1 cellular context compared by ENCODE assay signal in the genomic region with DNA sequence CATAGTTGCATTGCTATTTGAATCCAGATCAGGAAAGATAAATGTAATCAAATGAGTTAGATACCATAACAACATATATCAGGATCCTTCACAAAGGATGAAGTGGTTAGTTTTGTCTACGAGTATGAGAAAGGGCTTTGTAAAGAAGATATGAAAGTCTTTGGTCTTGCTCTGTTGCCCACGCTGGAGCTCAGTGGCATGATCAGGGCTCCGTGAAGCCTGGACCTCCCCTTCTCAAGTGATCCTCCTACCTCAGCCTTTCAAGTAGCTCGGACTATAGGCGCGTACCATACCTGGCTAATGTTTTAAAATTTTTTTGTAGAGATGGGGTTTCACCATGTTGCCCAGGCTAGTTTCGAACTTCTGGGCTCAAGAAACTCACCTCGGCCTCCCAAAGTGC.
TF ChIP-seq lines count a peak whose summit lies in the region.

No MANE protein-coding gene starts in this region.

TF ChIP-seq in H1, 55 proteins besides CTCF, POLR2A, EP300 and RAD21 (continued from another document):
- TF ChIP-seq ASH2L (IDR thresholded peaks at IDR 0.05; ENCODE audit: low read length) (no peak), CEBPB (IDR thresholded peaks at IDR 0.05; ENCODE audit: low read depth, low read length) (no peak), HDAC2 (IDR thresholded peaks at IDR 0.05; ENCODE audit: borderline replicate concordance in 1 of 2, low read depth in 2 of 2, low read length in 2 of 2) (no peak), RFX5 (IDR thresholded peaks at IDR 0.05; ENCODE audit: borderline replicate concordance, low read depth, low read length) (no peak), CBX8 (IDR thresholded peaks at IDR 0.05; ENCODE audit: borderline replicate concordance, low read depth, low read length) (no peak), RXRA (IDR thresholded peaks at IDR 0.05; ENCODE audit: insufficient read depth, low read depth, low read length) (no peak), JUN (IDR thresholded peaks at IDR 0.05; ENCODE audit: low read depth, low read length) (no peak), EGR1 (IDR thresholded peaks at IDR 0.05; ENCODE audit: borderline replicate concordance, low read depth, low read length) (no peak), KDM5A (IDR thresholded peaks at IDR 0.05; ENCODE audit: low read length) (no peak), EZH2 (IDR thresholded peaks at IDR 0.05; ENCODE audit: low read depth, low read length, severe bottlenecking) (no peak)
- TF ChIP-seq, protein P1, sequence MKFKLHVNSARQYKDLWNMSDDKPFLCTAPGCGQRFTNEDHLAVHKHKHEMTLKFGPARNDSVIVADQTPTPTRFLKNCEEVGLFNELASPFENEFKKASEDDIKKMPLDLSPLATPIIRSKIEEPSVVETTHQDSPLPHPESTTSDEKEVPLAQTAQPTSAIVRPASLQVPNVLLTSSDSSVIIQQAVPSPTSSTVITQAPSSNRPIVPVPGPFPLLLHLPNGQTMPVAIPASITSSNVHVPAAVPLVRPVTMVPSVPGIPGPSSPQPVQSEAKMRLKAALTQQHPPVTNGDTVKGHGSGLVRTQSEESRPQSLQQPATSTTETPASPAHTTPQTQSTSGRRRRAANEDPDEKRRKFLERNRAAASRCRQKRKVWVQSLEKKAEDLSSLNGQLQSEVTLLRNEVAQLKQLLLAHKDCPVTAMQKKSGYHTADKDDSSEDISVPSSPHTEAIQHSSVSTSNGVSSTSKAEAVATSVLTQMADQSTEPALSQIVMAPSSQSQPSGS (IDR thresholded peaks at IDR 0.05; ENCODE audit: low read length): no peak
- TF ChIP-seq, protein P2, sequence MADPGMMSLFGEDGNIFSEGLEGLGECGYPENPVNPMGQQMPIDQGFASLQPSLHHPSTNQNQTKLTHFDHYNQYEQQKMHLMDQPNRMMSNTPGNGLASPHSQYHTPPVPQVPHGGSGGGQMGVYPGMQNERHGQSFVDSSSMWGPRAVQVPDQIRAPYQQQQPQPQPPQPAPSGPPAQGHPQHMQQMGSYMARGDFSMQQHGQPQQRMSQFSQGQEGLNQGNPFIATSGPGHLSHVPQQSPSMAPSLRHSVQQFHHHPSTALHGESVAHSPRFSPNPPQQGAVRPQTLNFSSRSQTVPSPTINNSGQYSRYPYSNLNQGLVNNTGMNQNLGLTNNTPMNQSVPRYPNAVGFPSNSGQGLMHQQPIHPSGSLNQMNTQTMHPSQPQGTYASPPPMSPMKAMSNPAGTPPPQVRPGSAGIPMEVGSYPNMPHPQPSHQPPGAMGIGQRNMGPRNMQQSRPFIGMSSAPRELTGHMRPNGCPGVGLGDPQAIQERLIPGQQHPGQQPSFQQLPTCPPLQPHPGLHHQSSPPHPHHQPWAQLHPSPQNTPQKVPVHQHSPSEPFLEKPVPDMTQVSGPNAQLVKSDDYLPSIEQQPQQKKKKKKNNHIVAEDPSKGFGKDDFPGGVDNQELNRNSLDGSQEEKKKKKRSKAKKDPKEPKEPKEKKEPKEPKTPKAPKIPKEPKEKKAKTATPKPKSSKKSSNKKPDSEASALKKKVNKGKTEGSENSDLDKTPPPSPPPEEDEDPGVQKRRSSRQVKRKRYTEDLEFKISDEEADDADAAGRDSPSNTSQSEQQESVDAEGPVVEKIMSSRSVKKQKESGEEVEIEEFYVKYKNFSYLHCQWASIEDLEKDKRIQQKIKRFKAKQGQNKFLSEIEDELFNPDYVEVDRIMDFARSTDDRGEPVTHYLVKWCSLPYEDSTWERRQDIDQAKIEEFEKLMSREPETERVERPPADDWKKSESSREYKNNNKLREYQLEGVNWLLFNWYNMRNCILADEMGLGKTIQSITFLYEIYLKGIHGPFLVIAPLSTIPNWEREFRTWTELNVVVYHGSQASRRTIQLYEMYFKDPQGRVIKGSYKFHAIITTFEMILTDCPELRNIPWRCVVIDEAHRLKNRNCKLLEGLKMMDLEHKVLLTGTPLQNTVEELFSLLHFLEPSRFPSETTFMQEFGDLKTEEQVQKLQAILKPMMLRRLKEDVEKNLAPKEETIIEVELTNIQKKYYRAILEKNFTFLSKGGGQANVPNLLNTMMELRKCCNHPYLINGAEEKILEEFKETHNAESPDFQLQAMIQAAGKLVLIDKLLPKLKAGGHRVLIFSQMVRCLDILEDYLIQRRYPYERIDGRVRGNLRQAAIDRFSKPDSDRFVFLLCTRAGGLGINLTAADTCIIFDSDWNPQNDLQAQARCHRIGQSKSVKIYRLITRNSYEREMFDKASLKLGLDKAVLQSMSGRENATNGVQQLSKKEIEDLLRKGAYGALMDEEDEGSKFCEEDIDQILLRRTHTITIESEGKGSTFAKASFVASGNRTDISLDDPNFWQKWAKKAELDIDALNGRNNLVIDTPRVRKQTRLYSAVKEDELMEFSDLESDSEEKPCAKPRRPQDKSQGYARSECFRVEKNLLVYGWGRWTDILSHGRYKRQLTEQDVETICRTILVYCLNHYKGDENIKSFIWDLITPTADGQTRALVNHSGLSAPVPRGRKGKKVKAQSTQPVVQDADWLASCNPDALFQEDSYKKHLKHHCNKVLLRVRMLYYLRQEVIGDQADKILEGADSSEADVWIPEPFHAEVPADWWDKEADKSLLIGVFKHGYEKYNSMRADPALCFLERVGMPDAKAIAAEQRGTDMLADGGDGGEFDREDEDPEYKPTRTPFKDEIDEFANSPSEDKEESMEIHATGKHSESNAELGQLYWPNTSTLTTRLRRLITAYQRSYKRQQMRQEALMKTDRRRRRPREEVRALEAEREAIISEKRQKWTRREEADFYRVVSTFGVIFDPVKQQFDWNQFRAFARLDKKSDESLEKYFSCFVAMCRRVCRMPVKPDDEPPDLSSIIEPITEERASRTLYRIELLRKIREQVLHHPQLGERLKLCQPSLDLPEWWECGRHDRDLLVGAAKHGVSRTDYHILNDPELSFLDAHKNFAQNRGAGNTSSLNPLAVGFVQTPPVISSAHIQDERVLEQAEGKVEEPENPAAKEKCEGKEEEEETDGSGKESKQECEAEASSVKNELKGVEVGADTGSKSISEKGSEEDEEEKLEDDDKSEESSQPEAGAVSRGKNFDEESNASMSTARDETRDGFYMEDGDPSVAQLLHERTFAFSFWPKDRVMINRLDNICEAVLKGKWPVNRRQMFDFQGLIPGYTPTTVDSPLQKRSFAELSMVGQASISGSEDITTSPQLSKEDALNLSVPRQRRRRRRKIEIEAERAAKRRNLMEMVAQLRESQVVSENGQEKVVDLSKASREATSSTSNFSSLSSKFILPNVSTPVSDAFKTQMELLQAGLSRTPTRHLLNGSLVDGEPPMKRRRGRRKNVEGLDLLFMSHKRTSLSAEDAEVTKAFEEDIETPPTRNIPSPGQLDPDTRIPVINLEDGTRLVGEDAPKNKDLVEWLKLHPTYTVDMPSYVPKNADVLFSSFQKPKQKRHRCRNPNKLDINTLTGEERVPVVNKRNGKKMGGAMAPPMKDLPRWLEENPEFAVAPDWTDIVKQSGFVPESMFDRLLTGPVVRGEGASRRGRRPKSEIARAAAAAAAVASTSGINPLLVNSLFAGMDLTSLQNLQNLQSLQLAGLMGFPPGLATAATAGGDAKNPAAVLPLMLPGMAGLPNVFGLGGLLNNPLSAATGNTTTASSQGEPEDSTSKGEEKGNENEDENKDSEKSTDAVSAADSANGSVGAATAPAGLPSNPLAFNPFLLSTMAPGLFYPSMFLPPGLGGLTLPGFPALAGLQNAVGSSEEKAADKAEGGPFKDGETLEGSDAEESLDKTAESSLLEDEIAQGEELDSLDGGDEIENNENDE (IDR thresholded peaks at IDR 0.05; ENCODE audit: insufficient replicate concordance, low read length): no peak
